In the genomic region with DNA sequence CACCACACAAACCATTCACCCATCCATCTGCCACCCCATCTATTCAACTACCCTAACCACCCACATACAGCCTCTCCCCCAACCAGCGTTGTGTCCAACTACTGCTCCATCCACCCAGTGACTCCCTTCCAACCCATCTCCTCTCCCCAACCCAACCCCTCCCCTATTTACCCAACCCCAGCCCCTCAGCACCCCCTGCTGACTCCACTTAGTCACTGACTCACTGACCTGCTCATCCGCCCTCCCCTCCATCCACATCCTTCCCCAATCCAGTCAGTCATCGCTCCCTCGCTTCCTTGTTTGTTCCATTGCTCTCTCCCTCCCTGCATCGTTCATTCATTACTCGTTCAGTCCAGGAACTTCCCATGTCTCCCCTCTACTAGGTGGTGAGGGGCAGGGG, we compare ENCODE assay signal across 27 cellular contexts. TPM values are rescaled to one million over a fixed set of nuclear protein-coding genes. Genes with fewer than 3 reads are reported as not detected.
A peak's percentile ranks its signal among the peaks of the same experiment; 100 is the strongest.
DNase-seq lines count a peak whose midpoint lies in the region; FAIRE-seq and TF ChIP-seq lines count a peak whose summit lies in the region.
"Had no signal": no experiment of that assay in that cellular context is flagged by ENCODE, and none has a peak within 500 bp of the region (broad histone marks: within the 10 kb centered on the region; RNA-seq: fewer than 3 reads in every experiment).

No MANE protein-coding gene starts in this region.

- no peak for DNase-seq in activated naive CD4-positive, alpha-beta T cell (lab: John Stamatoyannopoulos, UW)
- DNase-seq in HTR-8/SVneo (ENCODE audit: insufficient read length, low spot score) (no peak), endodermal cell (peak; percentile 61), neural progenitor cell (ENCODE audit: low spot score) (peak; percentile 32), NCI-H82 treated with DMSO at 0.1 percent for 48 hours (lab: John Stamatoyannopoulos, UW; ENCODE audit: unreplicated experiment) (no peak), ecto neural progenitor cell (ENCODE audit: low spot score) (no peak), DMS 273 treated with DMSO at 0.1 percent for 48 hours (lab: John Stamatoyannopoulos, UW) (no peak)
- DNase-seq: 8988T, ACHN, BE2C, DMS153, DND-41, HCEC 1CT, Kasumi-1, NCI-H1105, NCI-H1436 treated with DMSO at 0.1 percent for 48 hours, NCI-H2029, NCI-H446 treated with DMSO at 0.1 percent for 48 hours, NCI-H526, NCI-H82, SHP77 had no signal

- H3K27me3 ChIP-seq in endodermal cell (ENCODE audit: control insufficient read depth, insufficient read depth, low read length, poor library complexity, severe bottlenecking) (no peaks in the 10 kb centered on the region), neural progenitor cell (no peaks in the 10 kb centered on the region)
- H3K27me3 ChIP-seq: BE2C had no signal

- no peak overlapping the region for H3K27ac ChIP-seq in endodermal cell (ENCODE audit: low read depth, low read length)
- no peak overlapping the region for H3K27ac ChIP-seq in neural progenitor cell
- H3K27ac ChIP-seq: RWPE1 had no signal

- no peaks in the 10 kb centered on the region for H3K4me1 Mint-ChIP-seq in activated naive CD4-positive, alpha-beta T cell treated with anti-CD3 and anti-CD28 coated beads, Interleukin-2, amount 50 U/mL, for 24 hours
- no peaks in the 10 kb centered on the region for H3K4me1 Mint-ChIP-seq in endodermal cell
- H3K4me1 Mint-ChIP-seq in neural progenitor cell, result no peaks in the 10 kb centered on the region
- H3K4me1 Mint-ChIP-seq: CD14-positive monocyte; CD8-positive, alpha-beta memory T cell had no signal

- H3K4me1 ChIP-seq in endodermal cell (ENCODE audit: control insufficient read depth, insufficient read depth, low read length) (no peaks in the 10 kb centered on the region), neural progenitor cell (no peaks in the 10 kb centered on the region)
- H3K4me1 ChIP-seq: BE2C had no signal

- H3K9ac ChIP-seq in endodermal cell (ENCODE audit: extremely low read depth, low read length, poor library complexity, severe bottlenecking) (no peak overlapping the region), neural progenitor cell (no peak overlapping the region)

- peaks cover 22% of the 10 kb centered on the region for H3K27me3 Mint-ChIP-seq in activated naive CD4-positive, alpha-beta T cell treated with anti-CD3 and anti-CD28 coated beads, Interleukin-2, amount 50 U/mL, for 24 hours
- H3K27me3 Mint-ChIP-seq in endodermal cell (ENCODE audit: insufficient read depth) (no peaks in the 10 kb centered on the region), neural progenitor cell (ENCODE audit: insufficient read depth, low read depth) (peaks cover 6% of the 10 kb centered on the region)

- no peak overlapping the region for H3K4me2 ChIP-seq in neural progenitor cell

- FAIRE-seq in HTR-8/SVneo (lab: Jason Lieb, UNC), result peak; percentile 9
- FAIRE-seq: GM19239 had no signal

- no peak overlapping the region for H3K4me3 Mint-ChIP-seq in activated naive CD4-positive, alpha-beta T cell treated with anti-CD3 and anti-CD28 coated beads, Interleukin-2, amount 50 U/mL, for 24 hours
- H3K4me3 Mint-ChIP-seq in endodermal cell (no peak overlapping the region), neural progenitor cell (no peak overlapping the region)
- H3K4me3 Mint-ChIP-seq: CD8-positive, alpha-beta memory T cell had no signal

- no peaks in the 10 kb centered on the region for H3F3A ChIP-seq in neural progenitor cell (ENCODE audit: low read depth)

- H3K36me3 ChIP-seq in endodermal cell (ENCODE audit: control insufficient read depth, insufficient read depth, low read length), result no peaks in the 10 kb centered on the region
- H3K36me3 ChIP-seq in neural progenitor cell, result no peaks in the 10 kb centered on the region
- H3K36me3 ChIP-seq: BE2C had no signal

- TF ChIP-seq CTCF in endodermal cell (conservative IDR thresholded peaks at IDR 0.05), result peak; percentile 11
- no peak for TF ChIP-seq CTCF in neural progenitor cell (IDR thresholded peaks at IDR 0.05)

- H3K27ac Mint-ChIP-seq in activated naive CD4-positive, alpha-beta T cell treated with anti-CD3 and anti-CD28 coated beads, Interleukin-2, amount 50 U/mL, for 24 hours, result peak overlapping the region; percentile 30
- H3K27ac Mint-ChIP-seq in endodermal cell (no peak overlapping the region), neural progenitor cell (no peak overlapping the region)
- H3K27ac Mint-ChIP-seq: CD8-positive, alpha-beta memory T cell had no signal

- H3K36me3 Mint-ChIP-seq in activated naive CD4-positive, alpha-beta T cell treated with anti-CD3 and anti-CD28 coated beads, Interleukin-2, amount 50 U/mL, for 24 hours, result peaks cover 7% of the 10 kb centered on the region
- H3K36me3 Mint-ChIP-seq in endodermal cell (ENCODE audit: low read depth) (peaks cover 52% of the 10 kb centered on the region), neural progenitor cell (peaks cover 20% of the 10 kb centered on the region)
- H3K36me3 Mint-ChIP-seq: CD14-positive monocyte had no signal

- H3K9me3 ChIP-seq in endodermal cell (ENCODE audit: control insufficient read depth, low read length) (peaks cover 21% of the 10 kb centered on the region), neural progenitor cell (ENCODE audit: low read depth) (peaks cover 10% of the 10 kb centered on the region)
- H3K9me3 ChIP-seq: BE2C had no signal

- H2AFZ ChIP-seq in neural progenitor cell (replicated peaks), result no peak overlapping the region

- H3K9me3 Mint-ChIP-seq in activated naive CD4-positive, alpha-beta T cell treated with anti-CD3 and anti-CD28 coated beads, Interleukin-2, amount 50 U/mL, for 24 hours, result peaks cover 17% of the 10 kb centered on the region
- H3K9me3 Mint-ChIP-seq in endodermal cell (peaks cover 18% of the 10 kb centered on the region), neural progenitor cell (peaks cover 21% of the 10 kb centered on the region)

- no peaks in the 10 kb centered on the region for H4K20me1 ChIP-seq in neural progenitor cell (ENCODE audit: low read depth)

- H3K79me2 ChIP-seq in neural progenitor cell (ENCODE audit: low read depth), result no peaks in the 10 kb centered on the region

- H3K4me3 ChIP-seq in endodermal cell (ENCODE audit: low read length) (no peak overlapping the region), neural progenitor cell (no peak overlapping the region)

- 68 to 90% methylated on average over 4 to 6 of the region's 6 CpGs for WGBS in endodermal cell (ENCODE audit: insufficient coverage in 1 of 2, insufficient read length in 1 of 2), 2 experiments

RNA-seq across cellular contexts. Expression of a gene that starts 39.2 kb away (rescaled TPM):
- total RNA-seq in endodermal cell (10 to 100 TPM in 1 of 2 donors, 1 to 10 TPM in 1; 8.6 to 10.7 TPM), neural progenitor cell (ENCODE audit: low replicate concordance) (0.41 and 1.2 TPM in 2 replicates)
- 3.8 TPM for polyA plus RNA-seq in endodermal cell (2013, experiment 1 of 2)
- polyA plus RNA-seq in endodermal cell (2013, experiment 2 of 2), result 4.2 TPM
- total RNA-seq: M059J had no signal
- polyA plus RNA-seq: CD8-positive, alpha-beta memory T cell had no signal

Comparison
In these comparisons a context has a peak if more than half of its experiments do, and no peak if none do; other contexts are left out.
1. DNase-seq: peak in endodermal cell (single experiment) and neural progenitor cell (single experiment); none in activated naive CD4-positive, alpha-beta T cell (0 of 4), HTR-8/SVneo (single experiment), NCI-H82 treated with DMSO at 0.1 percent for 48 hours (single experiment), ecto neural progenitor cell (single experiment) and DMS 273 treated with DMSO at 0.1 percent for 48 hours (single experiment).